Comparison of ENCODE assay signal across 25 cellular contexts in the genomic region with DNA sequence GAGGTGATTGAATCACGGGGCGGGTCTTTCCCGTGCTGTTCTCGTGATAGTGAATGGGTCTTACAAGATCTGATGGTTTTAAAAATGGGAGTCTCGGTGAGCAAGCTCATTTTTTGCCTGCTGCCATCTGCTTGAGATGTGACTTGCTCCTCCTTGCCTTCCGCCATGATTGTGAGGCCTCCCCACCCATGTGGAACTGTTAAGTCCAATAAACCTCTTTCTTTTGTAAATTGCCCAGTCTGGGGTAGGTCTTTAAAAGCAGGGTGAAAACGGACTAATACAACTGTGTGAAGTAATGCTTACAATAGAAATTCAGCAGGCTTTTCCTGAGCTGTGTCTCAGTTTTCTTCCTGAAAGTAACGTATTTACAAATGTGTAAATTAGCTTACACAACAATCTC.
"Had no signal": no experiment of that assay in that cellular context is flagged by ENCODE, and none has a peak within 500 bp of the region (broad histone marks: within the 10 kb centered on the region; RNA-seq: fewer than 3 reads in every experiment).

No MANE protein-coding gene starts in this region.

- H3K36me3 Mint-ChIP-seq: activated CD8-positive, alpha-beta memory T cell treated with anti-CD3 and anti-CD28 coated beads, Interleukin-2, amount 10 ng/mL, durations not matched to agents 7 days and 5 days; brain had no signal

- H3K4me1 Mint-ChIP-seq: activated B cell treated with CpG ODN at 0.5 μM for 24 hours; central memory CD8-positive, alpha-beta T cell had no signal

- H3K27ac Mint-ChIP-seq: activated B cell treated with CpG ODN at 0.5 μM for 24 hours; activated CD4-positive, alpha-beta T cell treated with anti-CD3 and anti-CD28 coated beads, Interleukin-2, amount 10 ng/mL, durations not matched to agents 24 days and 14 days; activated CD8-positive, alpha-beta memory T cell treated with anti-CD3 and anti-CD28 coated beads, Interleukin-2, amount 10 ng/mL, durations not matched to agents 7 days and 5 days; activated naive CD4-positive, alpha-beta T cell treated with anti-CD3 and anti-CD28 coated beads, Interleukin-2, amount 50 U/mL, for 72 hours; activated naive CD8-positive, alpha-beta T cell treated with anti-CD3 and anti-CD28 coated beads, Interleukin-2, amount 50 U/mL, for 24 hours; activated T-cell treated with anti-CD3 and anti-CD28 coated beads, Interleukin-2, amount 50 U/mL, for 24 hours; activated T-helper 1 cell treated with anti-CD3 and anti-CD28 coated beads, Interleukin-12 subunit alpha, Interleukin-12 subunit beta, Interleukin-2, Interleukin-4 antibody, amounts not matched to agents 30 ng/mL and 10 ng/mL and 1 ng/mL, durations not matched to agents 14 hours and 24 hours and 36 hours; T-helper 1 cell treated with Interleukin-12 subunit alpha and Interleukin-12 subunit beta and Interleukin-4 antibody, amounts not matched to agents 30 μg/mL and 1 μg/mL, for 36 hours had no signal

- H3K36me3 ChIP-seq: SJSA1 had no signal

- H3K9me3 Mint-ChIP-seq: activated B cell treated with CpG ODN at 0.5 μM for 24 hours; activated CD4-positive, alpha-beta T cell treated with anti-CD3 and anti-CD28 coated beads, Interleukin-2, amount 10 ng/mL, durations not matched to agents 24 days and 14 days; activated naive CD4-positive, alpha-beta T cell treated with anti-CD3 and anti-CD28 coated beads, Interleukin-2, amount 50 U/mL, for 72 hours; activated naive CD8-positive, alpha-beta T cell treated with anti-CD3 and anti-CD28 coated beads, Interleukin-2, amount 50 U/mL, for 24 hours; activated T-cell treated with anti-CD3 and anti-CD28 coated beads, Interleukin-2, amount 50 U/mL, for 24 hours; activated T-helper 1 cell treated with anti-CD3 and anti-CD28 coated beads, Interleukin-12 subunit alpha, Interleukin-12 subunit beta, Interleukin-2, Interleukin-4 antibody, amounts not matched to agents 30 ng/mL and 10 ng/mL and 1 ng/mL, durations not matched to agents 14 hours and 24 hours and 36 hours; brain; central memory CD8-positive, alpha-beta T cell; T-helper 1 cell treated with Interleukin-12 subunit alpha and Interleukin-12 subunit beta and Interleukin-4 antibody, amounts not matched to agents 30 μg/mL and 1 μg/mL, for 36 hours had no signal

- H3K9me3 ChIP-seq: SJSA1 had no signal

- H3K27ac ChIP-seq: SJSA1 had no signal

- H3K27me3 Mint-ChIP-seq: brain had no signal

- H3K4me3 Mint-ChIP-seq: activated B cell treated with CpG ODN at 0.5 μM for 24 hours; activated CD4-positive, alpha-beta T cell treated with anti-CD3 and anti-CD28 coated beads, Interleukin-2, amount 10 ng/mL, durations not matched to agents 24 days and 14 days; activated CD8-positive, alpha-beta memory T cell treated with anti-CD3 and anti-CD28 coated beads, Interleukin-2, amount 10 ng/mL, durations not matched to agents 7 days and 5 days; activated naive CD8-positive, alpha-beta T cell treated with anti-CD3 and anti-CD28 coated beads, Interleukin-2, amount 50 U/mL, for 24 hours; activated T-cell treated with anti-CD3 and anti-CD28 coated beads, Interleukin-2, amount 50 U/mL, for 24 hours; activated T-helper 1 cell treated with anti-CD3 and anti-CD28 coated beads, Interleukin-12 subunit alpha, Interleukin-12 subunit beta, Interleukin-2, Interleukin-4 antibody, amounts not matched to agents 30 ng/mL and 10 ng/mL and 1 ng/mL, durations not matched to agents 14 hours and 24 hours and 36 hours; central memory CD8-positive, alpha-beta T cell; T-helper 1 cell treated with Interleukin-12 subunit alpha and Interleukin-12 subunit beta and Interleukin-4 antibody, amounts not matched to agents 30 μg/mL and 1 μg/mL, for 36 hours had no signal

- H3K27me3 ChIP-seq: SJSA1 had no signal

- H3K4me3 ChIP-seq: SJSA1 had no signal

- DNase-seq: activated B cell treated with CpG ODN at 0.5 μM for 24 hours; activated CD4-positive, alpha-beta T cell treated with anti-CD3 and anti-CD28 coated beads for 1 hour; activated CD4-positive, alpha-beta T cell treated with anti-CD3 and anti-CD28 coated beads, Interleukin-2, amount 10 ng/mL, durations not matched to agents 24 days and 14 days; activated CD4-positive, alpha-beta T cell treated with anti-CD3 and anti-CD28 coated beads, Interleukin-2, amount 50 U/mL, for 48 hours; activated CD8-positive, alpha-beta memory T cell treated with anti-CD3 and anti-CD28 coated beads, Interleukin-2, amount 10 ng/mL, durations not matched to agents 7 days and 5 days; activated effector memory CD4-positive, alpha-beta T cell treated with Interleukin-2 at 50 U/mL for 16 hours; activated naive CD4-positive, alpha-beta T cell treated with Interleukin-2 at 50 U/mL for 16 hours; activated naive CD8-positive, alpha-beta T cell treated with anti-CD3 and anti-CD28 coated beads, Interleukin-2, amount 50 U/mL, for 24 hours; activated T-cell treated with anti-CD3 and anti-CD28 coated beads, Interleukin-2, amount 50 U/mL, for 24 hours; amygdala; Kasumi-1; NCI-H1048; NCI-H2029; NCI-H2107; NCI-H2171 treated with DMSO at 0.1 percent for 48 hours; NCI-H446; PC-3; SHP77; SW 1271 had no signal

- H3K4me1 ChIP-seq: SJSA1 had no signal
